1 cellular context compared by ENCODE assay signal in the genomic region with DNA sequence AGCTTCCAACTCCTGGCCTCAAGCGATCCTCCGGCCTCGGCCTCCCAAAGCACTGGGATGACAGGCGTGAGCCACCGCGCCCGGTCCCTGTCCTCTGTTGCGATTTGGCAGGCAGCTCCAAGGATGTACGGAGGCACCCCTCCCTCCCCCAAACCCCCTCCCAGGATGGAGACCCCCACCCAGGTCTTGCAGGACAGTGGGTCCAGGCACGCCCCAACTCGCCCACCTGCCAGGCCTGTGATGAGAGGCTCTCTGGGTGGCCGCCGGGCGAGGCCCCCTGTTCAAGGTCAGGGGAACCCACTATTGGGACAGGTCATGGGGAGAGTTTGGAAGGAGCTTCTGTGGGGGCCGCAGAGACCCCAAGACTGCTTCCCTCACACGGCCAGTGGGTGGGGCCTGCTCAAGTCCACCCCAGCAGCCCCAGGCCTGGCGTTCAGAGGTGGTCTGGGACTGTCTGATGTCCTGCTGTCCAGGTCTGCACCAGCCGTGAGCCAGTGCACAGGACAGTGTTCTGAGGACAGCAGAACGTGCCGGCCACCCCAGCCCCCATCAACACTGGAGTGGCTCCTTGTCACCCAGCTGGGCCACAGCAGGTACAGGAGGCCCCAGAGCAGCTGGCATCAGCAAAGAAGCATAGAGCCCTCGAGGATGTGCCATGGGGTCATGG.
TF ChIP-seq lines count a peak whose summit lies in the region.

No MANE protein-coding gene starts in this region.

TF ChIP-seq in GM23338, 12 proteins besides CTCF, POLR2A, EP300 and RAD21:
- TF ChIP-seq, protein P1, sequence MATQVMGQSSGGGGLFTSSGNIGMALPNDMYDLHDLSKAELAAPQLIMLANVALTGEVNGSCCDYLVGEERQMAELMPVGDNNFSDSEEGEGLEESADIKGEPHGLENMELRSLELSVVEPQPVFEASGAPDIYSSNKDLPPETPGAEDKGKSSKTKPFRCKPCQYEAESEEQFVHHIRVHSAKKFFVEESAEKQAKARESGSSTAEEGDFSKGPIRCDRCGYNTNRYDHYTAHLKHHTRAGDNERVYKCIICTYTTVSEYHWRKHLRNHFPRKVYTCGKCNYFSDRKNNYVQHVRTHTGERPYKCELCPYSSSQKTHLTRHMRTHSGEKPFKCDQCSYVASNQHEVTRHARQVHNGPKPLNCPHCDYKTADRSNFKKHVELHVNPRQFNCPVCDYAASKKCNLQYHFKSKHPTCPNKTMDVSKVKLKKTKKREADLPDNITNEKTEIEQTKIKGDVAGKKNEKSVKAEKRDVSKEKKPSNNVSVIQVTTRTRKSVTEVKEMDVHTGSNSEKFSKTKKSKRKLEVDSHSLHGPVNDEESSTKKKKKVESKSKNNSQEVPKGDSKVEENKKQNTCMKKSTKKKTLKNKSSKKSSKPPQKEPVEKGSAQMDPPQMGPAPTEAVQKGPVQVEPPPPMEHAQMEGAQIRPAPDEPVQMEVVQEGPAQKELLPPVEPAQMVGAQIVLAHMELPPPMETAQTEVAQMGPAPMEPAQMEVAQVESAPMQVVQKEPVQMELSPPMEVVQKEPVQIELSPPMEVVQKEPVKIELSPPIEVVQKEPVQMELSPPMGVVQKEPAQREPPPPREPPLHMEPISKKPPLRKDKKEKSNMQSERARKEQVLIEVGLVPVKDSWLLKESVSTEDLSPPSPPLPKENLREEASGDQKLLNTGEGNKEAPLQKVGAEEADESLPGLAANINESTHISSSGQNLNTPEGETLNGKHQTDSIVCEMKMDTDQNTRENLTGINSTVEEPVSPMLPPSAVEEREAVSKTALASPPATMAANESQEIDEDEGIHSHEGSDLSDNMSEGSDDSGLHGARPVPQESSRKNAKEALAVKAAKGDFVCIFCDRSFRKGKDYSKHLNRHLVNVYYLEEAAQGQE (IDR thresholded peaks at IDR 0.05; ENCODE audit: unreplicated experiment), result no peak
- TF ChIP-seq, protein P2, sequence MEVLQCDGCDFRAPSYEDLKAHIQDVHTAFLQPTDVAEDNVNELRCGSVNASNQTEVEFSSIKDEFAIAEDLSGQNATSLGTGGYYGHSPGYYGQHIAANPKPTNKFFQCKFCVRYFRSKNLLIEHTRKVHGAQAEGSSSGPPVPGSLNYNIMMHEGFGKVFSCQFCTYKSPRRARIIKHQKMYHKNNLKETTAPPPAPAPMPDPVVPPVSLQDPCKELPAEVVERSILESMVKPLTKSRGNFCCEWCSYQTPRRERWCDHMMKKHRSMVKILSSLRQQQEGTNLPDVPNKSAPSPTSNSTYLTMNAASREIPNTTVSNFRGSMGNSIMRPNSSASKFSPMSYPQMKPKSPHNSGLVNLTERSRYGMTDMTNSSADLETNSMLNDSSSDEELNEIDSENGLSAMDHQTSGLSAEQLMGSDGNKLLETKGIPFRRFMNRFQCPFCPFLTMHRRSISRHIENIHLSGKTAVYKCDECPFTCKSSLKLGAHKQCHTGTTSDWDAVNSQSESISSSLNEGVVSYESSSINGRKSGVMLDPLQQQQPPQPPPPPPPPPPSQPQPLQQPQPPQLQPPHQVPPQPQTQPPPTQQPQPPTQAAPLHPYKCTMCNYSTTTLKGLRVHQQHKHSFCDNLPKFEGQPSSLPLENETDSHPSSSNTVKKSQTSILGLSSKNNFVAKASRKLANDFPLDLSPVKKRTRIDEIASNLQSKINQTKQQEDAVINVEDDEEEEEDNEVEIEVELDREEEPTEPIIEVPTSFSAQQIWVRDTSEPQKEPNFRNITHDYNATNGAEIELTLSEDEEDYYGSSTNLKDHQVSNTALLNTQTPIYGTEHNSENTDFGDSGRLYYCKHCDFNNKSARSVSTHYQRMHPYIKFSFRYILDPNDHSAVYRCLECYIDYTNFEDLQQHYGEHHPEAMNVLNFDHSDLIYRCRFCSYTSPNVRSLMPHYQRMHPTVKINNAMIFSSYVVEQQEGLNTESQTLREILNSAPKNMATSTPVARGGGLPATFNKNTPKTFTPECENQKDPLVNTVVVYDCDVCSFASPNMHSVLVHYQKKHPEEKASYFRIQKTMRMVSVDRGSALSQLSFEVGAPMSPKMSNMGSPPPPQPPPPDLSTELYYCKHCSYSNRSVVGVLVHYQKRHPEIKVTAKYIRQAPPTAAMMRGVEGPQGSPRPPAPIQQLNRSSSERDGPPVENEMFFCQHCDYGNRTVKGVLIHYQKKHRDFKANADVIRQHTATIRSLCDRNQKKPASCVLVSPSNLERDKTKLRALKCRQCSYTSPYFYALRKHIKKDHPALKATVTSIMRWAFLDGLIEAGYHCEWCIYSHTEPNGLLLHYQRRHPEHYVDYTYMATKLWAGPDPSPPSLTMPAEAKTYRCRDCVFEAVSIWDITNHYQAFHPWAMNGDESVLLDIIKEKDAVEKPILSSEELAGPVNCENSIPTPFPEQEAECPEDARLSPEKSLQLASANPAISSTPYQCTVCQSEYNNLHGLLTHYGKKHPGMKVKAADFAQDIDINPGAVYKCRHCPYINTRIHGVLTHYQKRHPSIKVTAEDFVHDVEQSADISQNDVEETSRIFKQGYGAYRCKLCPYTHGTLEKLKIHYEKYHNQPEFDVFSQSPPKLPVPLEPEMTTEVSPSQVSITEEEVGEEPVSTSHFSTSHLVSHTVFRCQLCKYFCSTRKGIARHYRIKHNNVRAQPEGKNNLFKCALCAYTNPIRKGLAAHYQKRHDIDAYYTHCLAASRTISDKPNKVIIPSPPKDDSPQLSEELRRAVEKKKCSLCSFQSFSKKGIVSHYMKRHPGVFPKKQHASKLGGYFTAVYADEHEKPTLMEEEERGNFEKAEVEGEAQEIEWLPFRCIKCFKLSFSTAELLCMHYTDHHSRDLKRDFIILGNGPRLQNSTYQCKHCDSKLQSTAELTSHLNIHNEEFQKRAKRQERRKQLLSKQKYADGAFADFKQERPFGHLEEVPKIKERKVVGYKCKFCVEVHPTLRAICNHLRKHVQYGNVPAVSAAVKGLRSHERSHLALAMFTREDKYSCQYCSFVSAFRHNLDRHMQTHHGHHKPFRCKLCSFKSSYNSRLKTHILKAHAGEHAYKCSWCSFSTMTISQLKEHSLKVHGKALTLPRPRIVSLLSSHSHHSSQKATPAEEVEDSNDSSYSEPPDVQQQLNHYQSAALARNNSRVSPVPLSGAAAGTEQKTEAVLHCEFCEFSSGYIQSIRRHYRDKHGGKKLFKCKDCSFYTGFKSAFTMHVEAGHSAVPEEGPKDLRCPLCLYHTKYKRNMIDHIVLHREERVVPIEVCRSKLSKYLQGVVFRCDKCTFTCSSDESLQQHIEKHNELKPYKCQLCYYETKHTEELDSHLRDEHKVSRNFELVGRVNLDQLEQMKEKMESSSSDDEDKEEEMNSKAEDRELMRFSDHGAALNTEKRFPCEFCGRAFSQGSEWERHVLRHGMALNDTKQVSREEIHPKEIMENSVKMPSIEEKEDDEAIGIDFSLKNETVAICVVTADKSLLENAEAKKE (CRISPR knock-in tag; IDR thresholded peaks at IDR 0.05), result no peak
- no peak for TF ChIP-seq NANOG (IDR thresholded peaks at IDR 0.05; ENCODE audit: borderline replicate concordance)
- TF ChIP-seq, protein P3, sequence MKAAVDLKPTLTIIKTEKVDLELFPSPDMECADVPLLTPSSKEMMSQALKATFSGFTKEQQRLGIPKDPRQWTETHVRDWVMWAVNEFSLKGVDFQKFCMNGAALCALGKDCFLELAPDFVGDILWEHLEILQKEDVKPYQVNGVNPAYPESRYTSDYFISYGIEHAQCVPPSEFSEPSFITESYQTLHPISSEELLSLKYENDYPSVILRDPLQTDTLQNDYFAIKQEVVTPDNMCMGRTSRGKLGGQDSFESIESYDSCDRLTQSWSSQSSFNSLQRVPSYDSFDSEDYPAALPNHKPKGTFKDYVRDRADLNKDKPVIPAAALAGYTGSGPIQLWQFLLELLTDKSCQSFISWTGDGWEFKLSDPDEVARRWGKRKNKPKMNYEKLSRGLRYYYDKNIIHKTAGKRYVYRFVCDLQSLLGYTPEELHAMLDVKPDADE (IDR thresholded peaks at IDR 0.05), result no peak
- TF ChIP-seq JUNB (IDR thresholded peaks at IDR 0.05; ENCODE audit: unreplicated experiment), result no peak
- no peak for TF ChIP-seq EZH2 (IDR thresholded peaks at IDR 0.05; ENCODE audit: low read depth, unreplicated experiment)
- TF ChIP-seq ZNF114 (CRISPR knock-in tag; IDR thresholded peaks at IDR 0.05), result no peak
- no peak for TF ChIP-seq CREB1 (CRISPR knock-in tag; IDR thresholded peaks at IDR 0.05; ENCODE audit: low read depth)
- no peak for TF ChIP-seq POLR2AphosphoS5 (IDR thresholded peaks at IDR 0.05; ENCODE audit: low read depth)
